In the genomic region with DNA sequence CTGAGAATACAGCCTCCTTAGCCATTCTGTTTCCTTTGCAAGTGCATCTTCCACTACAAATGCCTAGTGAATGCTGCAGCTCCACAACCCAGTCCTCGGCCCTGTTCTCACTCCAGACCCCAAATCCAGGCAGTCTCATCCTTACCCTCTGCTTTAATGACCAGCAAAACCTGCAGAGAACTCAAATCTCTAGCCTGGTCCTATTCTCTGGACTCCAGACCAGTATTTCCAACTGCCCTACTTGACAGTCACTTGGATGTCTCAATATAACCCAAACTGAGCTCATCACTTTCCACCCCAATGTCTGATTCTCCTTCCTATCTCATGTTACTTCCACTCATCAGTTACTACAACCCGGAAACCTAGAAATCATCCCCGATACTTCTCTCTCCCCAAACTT, we compare ENCODE assay signal across 17 cellular contexts.
"Had no signal": no experiment of that assay in that cellular context is flagged by ENCODE, and none has a peak within 500 bp of the region (broad histone marks: within the 10 kb centered on the region; RNA-seq: fewer than 3 reads in every experiment).

No MANE protein-coding gene starts in this region.

- DNase-seq: activated CD4-positive, alpha-beta T cell treated with anti-CD3 and anti-CD28 coated beads, Interleukin-2, amount 50 U/mL, for 48 hours; activated naive CD8-positive, alpha-beta T cell treated with anti-CD3 and anti-CD28 coated beads, Interleukin-2, amount 10 ng/mL, durations not matched to agents 7 days and 5 days; amygdala; dorsolateral prefrontal cortex; left cardiac atrium; mesendoderm; nephron progenitor cell; occipital lobe; stimulated activated naive CD8-positive, alpha-beta T cell treated with anti-CD3 and anti-CD28 coated beads, Interleukin-15, amount 100 ng/mL, for 72 hours; T-helper 2 cell; transverse colon had no signal

- H3K27me3 ChIP-seq: dorsolateral prefrontal cortex, right atrium auricular region, suprapubic skin, transverse colon, vagina had no signal

- H3K36me3 ChIP-seq: transverse colon, vagina had no signal

- H3K4me3 ChIP-seq: dorsolateral prefrontal cortex, right atrium auricular region, suprapubic skin, transverse colon, vagina had no signal

- H3K9me3 ChIP-seq: right atrium auricular region, suprapubic skin, transverse colon, vagina had no signal

- H3K4me3 Mint-ChIP-seq: activated naive CD8-positive, alpha-beta T cell treated with anti-CD3 and anti-CD28 coated beads, Interleukin-2, amount 10 ng/mL, durations not matched to agents 7 days and 5 days; activated T-helper 1 cell treated with anti-CD3 and anti-CD28 coated beads, Interleukin-12 subunit alpha, Interleukin-12 subunit beta, Interleukin-2, Interleukin-4 antibody, amounts not matched to agents 30 ng/mL and 10 ng/mL and 1 ng/mL, durations not matched to agents 14 hours and 24 hours and 36 hours; nephron progenitor cell; stimulated activated naive CD8-positive, alpha-beta T cell treated with anti-CD3 and anti-CD28 coated beads, Interleukin-15, amount 100 ng/mL, for 72 hours had no signal

- H3K27ac ChIP-seq: dorsolateral prefrontal cortex, right atrium auricular region, suprapubic skin, vagina, VCaP had no signal

- H3K27me3 Mint-ChIP-seq: activated naive CD8-positive, alpha-beta T cell treated with anti-CD3 and anti-CD28 coated beads, Interleukin-2, amount 10 ng/mL, durations not matched to agents 7 days and 5 days; progenitor cell of endocrine pancreas; stimulated activated naive CD8-positive, alpha-beta T cell treated with anti-CD3 and anti-CD28 coated beads, Interleukin-15, amount 100 ng/mL, for 72 hours had no signal

- H3K9me3 Mint-ChIP-seq: activated naive CD8-positive, alpha-beta T cell treated with anti-CD3 and anti-CD28 coated beads, Interleukin-2, amount 10 ng/mL, durations not matched to agents 7 days and 5 days; activated T-helper 1 cell treated with anti-CD3 and anti-CD28 coated beads, Interleukin-12 subunit alpha, Interleukin-12 subunit beta, Interleukin-2, Interleukin-4 antibody, amounts not matched to agents 30 ng/mL and 10 ng/mL and 1 ng/mL, durations not matched to agents 14 hours and 24 hours and 36 hours; stimulated activated naive CD8-positive, alpha-beta T cell treated with anti-CD3 and anti-CD28 coated beads, Interleukin-15, amount 100 ng/mL, for 72 hours had no signal

- ATAC-seq: left cardiac atrium; stimulated activated naive CD8-positive, alpha-beta T cell treated with anti-CD3 and anti-CD28 coated beads, Interleukin-15, amount 100 ng/mL, for 72 hours had no signal

- H3K27ac Mint-ChIP-seq: activated naive CD8-positive, alpha-beta T cell treated with anti-CD3 and anti-CD28 coated beads, Interleukin-2, amount 10 ng/mL, durations not matched to agents 7 days and 5 days; activated T-helper 1 cell treated with anti-CD3 and anti-CD28 coated beads, Interleukin-12 subunit alpha, Interleukin-12 subunit beta, Interleukin-2, Interleukin-4 antibody, amounts not matched to agents 30 ng/mL and 10 ng/mL and 1 ng/mL, durations not matched to agents 14 hours and 24 hours and 36 hours; nephron progenitor cell; progenitor cell of endocrine pancreas; stimulated activated naive CD8-positive, alpha-beta T cell treated with anti-CD3 and anti-CD28 coated beads, Interleukin-15, amount 100 ng/mL, for 72 hours had no signal
